ENCODE assay signal across 8 cellular contexts in the genomic region with DNA sequence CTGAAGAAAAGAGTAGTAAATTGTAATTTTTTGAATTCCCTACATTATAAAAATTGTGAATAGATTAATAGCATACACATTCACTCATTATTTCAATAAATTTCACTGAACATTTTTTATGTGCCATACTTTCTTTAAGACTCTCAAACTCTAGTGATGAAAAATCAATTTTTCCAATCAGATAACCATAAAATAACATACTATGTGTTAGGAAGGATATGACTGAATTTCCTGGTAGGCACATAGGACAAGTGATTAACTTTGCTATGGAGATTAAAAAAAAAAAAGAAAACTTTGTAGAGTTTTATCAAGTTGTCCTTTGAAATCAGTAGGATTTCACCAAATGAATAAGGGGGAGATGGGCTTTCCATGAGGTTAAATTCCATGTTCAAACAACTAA.
"Had no signal": no experiment of that assay in that cellular context is flagged by ENCODE, and none has a peak within 500 bp of the region (broad histone marks: within the 10 kb centered on the region; RNA-seq: fewer than 3 reads in every experiment).

No MANE protein-coding gene starts in this region.

- FAIRE-seq: G401.6, GM12878, GM12891, GM12892, GM18507, GM19239 had no signal

- DNase-seq: GDM1, GF-D8 had no signal

- ATAC-seq: GM12878 had no signal

- H3K4me3 ChIP-seq: GM12878 had no signal
